1 cellular context compared by ENCODE assay signal in the genomic region with DNA sequence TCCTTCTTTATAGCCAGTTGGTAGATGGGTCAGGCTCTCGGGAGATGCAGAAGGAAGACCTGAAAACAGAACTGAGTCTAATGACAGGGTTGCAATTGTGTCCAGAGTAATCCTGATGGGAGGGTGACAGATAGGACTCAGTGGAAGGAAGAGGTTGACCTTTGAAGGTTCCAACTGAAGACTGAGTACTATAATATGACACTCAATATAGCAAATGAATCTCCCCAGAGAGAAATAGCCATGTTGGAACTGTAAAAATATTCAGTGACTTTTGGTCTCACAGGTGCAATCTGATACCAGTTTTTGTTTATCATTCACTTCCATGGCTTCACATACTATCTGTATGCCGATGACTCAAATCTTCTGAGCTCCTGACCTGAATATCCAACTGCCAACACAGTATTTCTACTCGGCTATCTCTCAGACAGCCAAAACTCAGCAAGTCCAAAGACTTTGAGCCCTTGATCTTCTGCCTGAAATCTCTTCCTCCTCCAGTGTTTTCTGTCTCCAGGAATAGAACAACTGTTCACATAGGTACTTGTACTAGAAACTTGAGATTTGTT.
TF ChIP-seq lines count a peak whose summit lies in the region.

No MANE protein-coding gene starts in this region.

TF ChIP-seq in HepG2, 621 proteins besides CTCF, POLR2A, EP300 and RAD21 (continued from another document):
- TF ChIP-seq, protein P1, sequence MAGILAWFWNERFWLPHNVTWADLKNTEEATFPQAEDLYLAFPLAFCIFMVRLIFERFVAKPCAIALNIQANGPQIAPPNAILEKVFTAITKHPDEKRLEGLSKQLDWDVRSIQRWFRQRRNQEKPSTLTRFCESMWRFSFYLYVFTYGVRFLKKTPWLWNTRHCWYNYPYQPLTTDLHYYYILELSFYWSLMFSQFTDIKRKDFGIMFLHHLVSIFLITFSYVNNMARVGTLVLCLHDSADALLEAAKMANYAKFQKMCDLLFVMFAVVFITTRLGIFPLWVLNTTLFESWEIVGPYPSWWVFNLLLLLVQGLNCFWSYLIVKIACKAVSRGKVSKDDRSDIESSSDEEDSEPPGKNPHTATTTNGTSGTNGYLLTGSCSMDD (CRISPR knock-in tag; IDR thresholded peaks at IDR 0.05), result no peak
- no peak for TF ChIP-seq RFX5 (IDR thresholded peaks at IDR 0.05; ENCODE audit: low read depth, low read length)
- TF ChIP-seq PTBP1 (IDR thresholded peaks at IDR 0.05; ENCODE audit: low read depth, low read length, poor library complexity, severe bottlenecking), result no peak
- TF ChIP-seq, protein P2, sequence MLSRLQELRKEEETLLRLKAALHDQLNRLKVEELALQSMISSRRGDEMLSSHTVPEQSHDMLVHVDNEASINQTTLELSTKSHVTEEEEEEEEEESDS (CRISPR knock-in tag; IDR thresholded peaks at IDR 0.05; ENCODE audit: borderline replicate concordance), result no peak
- TF ChIP-seq, protein P3, sequence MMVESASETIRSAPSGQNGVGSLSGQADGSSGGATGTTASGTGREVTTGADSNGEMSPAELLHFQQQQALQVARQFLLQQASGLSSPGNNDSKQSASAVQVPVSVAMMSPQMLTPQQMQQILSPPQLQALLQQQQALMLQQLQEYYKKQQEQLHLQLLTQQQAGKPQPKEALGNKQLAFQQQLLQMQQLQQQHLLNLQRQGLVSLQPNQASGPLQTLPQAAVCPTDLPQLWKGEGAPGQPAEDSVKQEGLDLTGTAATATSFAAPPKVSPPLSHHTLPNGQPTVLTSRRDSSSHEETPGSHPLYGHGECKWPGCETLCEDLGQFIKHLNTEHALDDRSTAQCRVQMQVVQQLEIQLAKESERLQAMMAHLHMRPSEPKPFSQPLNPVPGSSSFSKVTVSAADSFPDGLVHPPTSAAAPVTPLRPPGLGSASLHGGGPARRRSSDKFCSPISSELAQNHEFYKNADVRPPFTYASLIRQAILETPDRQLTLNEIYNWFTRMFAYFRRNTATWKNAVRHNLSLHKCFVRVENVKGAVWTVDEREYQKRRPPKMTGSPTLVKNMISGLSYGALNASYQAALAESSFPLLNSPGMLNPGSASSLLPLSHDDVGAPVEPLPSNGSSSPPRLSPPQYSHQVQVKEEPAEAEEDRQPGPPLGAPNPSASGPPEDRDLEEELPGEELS (CRISPR knock-in tag; IDR thresholded peaks at IDR 0.05), result no peak
- TF ChIP-seq, protein P4, sequence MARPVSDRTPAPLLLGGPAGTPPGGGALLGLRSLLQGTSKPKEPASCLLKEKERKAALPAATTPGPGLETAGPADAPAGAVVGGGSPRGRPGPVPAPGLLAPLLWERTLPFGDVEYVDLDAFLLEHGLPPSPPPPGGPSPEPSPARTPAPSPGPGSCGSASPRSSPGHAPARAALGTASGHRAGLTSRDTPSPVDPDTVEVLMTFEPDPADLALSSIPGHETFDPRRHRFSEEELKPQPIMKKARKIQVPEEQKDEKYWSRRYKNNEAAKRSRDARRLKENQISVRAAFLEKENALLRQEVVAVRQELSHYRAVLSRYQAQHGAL (CRISPR knock-in tag; IDR thresholded peaks at IDR 0.05; ENCODE audit: not compliant biosample characterization), result no peak
- TF ChIP-seq ZNF788 (CRISPR knock-in tag; IDR thresholded peaks at IDR 0.05; ENCODE audit: borderline replicate concordance), result no peak
- TF ChIP-seq ZNF180 (CRISPR knock-in tag; IDR thresholded peaks at IDR 0.05; ENCODE audit: borderline replicate concordance, low read depth), result no peak
- TF ChIP-seq PRPF4 (IDR thresholded peaks at IDR 0.05; ENCODE audit: low read depth, low read length, poor library complexity, severe bottlenecking), result no peak
- no peak for TF ChIP-seq MYNN (CRISPR knock-in tag; IDR thresholded peaks at IDR 0.05; ENCODE audit: low read depth)
- TF ChIP-seq, protein P5, sequence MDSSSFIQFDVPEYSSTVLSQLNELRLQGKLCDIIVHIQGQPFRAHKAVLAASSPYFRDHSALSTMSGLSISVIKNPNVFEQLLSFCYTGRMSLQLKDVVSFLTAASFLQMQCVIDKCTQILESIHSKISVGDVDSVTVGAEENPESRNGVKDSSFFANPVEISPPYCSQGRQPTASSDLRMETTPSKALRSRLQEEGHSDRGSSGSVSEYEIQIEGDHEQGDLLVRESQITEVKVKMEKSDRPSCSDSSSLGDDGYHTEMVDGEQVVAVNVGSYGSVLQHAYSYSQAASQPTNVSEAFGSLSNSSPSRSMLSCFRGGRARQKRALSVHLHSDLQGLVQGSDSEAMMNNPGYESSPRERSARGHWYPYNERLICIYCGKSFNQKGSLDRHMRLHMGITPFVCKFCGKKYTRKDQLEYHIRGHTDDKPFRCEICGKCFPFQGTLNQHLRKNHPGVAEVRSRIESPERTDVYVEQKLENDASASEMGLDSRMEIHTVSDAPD (CRISPR knock-in tag; IDR thresholded peaks at IDR 0.05), result no peak
- TF ChIP-seq, protein P6, sequence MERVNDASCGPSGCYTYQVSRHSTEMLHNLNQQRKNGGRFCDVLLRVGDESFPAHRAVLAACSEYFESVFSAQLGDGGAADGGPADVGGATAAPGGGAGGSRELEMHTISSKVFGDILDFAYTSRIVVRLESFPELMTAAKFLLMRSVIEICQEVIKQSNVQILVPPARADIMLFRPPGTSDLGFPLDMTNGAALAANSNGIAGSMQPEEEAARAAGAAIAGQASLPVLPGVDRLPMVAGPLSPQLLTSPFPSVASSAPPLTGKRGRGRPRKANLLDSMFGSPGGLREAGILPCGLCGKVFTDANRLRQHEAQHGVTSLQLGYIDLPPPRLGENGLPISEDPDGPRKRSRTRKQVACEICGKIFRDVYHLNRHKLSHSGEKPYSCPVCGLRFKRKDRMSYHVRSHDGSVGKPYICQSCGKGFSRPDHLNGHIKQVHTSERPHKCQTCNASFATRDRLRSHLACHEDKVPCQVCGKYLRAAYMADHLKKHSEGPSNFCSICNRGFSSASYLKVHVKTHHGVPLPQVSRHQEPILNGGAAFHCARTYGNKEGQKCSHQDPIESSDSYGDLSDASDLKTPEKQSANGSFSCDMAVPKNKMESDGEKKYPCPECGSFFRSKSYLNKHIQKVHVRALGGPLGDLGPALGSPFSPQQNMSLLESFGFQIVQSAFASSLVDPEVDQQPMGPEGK (CRISPR knock-in tag; IDR thresholded peaks at IDR 0.05), result no peak
- TF ChIP-seq, protein P7, sequence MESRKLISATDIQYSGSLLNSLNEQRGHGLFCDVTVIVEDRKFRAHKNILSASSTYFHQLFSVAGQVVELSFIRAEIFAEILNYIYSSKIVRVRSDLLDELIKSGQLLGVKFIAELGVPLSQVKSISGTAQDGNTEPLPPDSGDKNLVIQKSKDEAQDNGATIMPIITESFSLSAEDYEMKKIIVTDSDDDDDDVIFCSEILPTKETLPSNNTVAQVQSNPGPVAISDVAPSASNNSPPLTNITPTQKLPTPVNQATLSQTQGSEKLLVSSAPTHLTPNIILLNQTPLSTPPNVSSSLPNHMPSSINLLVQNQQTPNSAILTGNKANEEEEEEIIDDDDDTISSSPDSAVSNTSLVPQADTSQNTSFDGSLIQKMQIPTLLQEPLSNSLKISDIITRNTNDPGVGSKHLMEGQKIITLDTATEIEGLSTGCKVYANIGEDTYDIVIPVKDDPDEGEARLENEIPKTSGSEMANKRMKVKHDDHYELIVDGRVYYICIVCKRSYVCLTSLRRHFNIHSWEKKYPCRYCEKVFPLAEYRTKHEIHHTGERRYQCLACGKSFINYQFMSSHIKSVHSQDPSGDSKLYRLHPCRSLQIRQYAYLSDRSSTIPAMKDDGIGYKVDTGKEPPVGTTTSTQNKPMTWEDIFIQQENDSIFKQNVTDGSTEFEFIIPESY (CRISPR knock-in tag; IDR thresholded peaks at IDR 0.05), result no peak
- no peak for TF ChIP-seq SIN3B (IDR thresholded peaks at IDR 0.05; ENCODE audit: low read length)
- no peak for TF ChIP-seq AHR (CRISPR knock-in tag; IDR thresholded peaks at IDR 0.05)
- TF ChIP-seq, protein P8, sequence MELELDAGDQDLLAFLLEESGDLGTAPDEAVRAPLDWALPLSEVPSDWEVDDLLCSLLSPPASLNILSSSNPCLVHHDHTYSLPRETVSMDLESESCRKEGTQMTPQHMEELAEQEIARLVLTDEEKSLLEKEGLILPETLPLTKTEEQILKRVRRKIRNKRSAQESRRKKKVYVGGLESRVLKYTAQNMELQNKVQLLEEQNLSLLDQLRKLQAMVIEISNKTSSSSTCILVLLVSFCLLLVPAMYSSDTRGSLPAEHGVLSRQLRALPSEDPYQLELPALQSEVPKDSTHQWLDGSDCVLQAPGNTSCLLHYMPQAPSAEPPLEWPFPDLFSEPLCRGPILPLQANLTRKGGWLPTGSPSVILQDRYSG (CRISPR knock-in tag; IDR thresholded peaks at IDR 0.05), result no peak
- TF ChIP-seq, protein P9, sequence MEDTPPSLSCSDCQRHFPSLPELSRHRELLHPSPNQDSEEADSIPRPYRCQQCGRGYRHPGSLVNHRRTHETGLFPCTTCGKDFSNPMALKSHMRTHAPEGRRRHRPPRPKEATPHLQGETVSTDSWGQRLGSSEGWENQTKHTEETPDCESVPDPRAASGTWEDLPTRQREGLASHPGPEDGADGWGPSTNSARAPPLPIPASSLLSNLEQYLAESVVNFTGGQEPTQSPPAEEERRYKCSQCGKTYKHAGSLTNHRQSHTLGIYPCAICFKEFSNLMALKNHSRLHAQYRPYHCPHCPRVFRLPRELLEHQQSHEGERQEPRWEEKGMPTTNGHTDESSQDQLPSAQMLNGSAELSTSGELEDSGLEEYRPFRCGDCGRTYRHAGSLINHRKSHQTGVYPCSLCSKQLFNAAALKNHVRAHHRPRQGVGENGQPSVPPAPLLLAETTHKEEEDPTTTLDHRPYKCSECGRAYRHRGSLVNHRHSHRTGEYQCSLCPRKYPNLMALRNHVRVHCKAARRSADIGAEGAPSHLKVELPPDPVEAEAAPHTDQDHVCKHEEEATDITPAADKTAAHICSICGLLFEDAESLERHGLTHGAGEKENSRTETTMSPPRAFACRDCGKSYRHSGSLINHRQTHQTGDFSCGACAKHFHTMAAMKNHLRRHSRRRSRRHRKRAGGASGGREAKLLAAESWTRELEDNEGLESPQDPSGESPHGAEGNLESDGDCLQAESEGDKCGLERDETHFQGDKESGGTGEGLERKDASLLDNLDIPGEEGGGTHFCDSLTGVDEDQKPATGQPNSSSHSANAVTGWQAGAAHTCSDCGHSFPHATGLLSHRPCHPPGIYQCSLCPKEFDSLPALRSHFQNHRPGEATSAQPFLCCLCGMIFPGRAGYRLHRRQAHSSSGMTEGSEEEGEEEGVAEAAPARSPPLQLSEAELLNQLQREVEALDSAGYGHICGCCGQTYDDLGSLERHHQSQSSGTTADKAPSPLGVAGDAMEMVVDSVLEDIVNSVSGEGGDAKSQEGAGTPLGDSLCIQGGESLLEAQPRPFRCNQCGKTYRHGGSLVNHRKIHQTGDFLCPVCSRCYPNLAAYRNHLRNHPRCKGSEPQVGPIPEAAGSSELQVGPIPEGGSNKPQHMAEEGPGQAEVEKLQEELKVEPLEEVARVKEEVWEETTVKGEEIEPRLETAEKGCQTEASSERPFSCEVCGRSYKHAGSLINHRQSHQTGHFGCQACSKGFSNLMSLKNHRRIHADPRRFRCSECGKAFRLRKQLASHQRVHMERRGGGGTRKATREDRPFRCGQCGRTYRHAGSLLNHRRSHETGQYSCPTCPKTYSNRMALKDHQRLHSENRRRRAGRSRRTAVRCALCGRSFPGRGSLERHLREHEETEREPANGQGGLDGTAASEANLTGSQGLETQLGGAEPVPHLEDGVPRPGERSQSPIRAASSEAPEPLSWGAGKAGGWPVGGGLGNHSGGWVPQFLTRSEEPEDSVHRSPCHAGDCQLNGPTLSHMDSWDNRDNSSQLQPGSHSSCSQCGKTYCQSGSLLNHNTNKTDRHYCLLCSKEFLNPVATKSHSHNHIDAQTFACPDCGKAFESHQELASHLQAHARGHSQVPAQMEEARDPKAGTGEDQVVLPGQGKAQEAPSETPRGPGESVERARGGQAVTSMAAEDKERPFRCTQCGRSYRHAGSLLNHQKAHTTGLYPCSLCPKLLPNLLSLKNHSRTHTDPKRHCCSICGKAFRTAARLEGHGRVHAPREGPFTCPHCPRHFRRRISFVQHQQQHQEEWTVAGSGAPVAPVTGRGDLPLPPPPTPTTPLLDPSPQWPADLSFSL (CRISPR knock-in tag; IDR thresholded peaks at IDR 0.05), result no peak
